Comparison of ENCODE assay signal across 15 cellular contexts in the genomic region with DNA sequence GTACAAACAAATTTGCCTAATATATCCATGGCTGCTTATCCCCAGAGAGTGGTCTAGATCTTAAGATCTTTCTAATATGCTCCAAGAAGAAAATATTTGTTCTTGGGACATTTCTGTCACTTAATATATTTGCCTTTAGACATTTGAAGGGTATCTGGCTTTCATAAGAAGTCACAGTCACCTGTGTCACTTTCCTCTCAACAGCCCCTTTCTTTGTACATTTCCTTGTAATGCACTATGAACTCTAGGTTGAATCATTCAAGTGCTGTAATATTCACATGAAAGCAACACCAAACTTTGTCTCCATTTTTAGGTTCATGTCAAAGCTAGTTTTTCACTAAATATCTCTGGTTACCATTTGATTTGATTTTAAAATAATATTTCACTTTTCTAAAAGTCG. TPM values are rescaled to one million over a fixed set of nuclear protein-coding genes. Genes with fewer than 3 reads are reported as not detected.
A peak's percentile ranks its signal among the peaks of the same experiment; 100 is the strongest.
DNase-seq lines count a peak whose midpoint lies in the region; ATAC-seq and TF ChIP-seq lines count a peak whose summit lies in the region.
"Had no signal": no experiment of that assay in that cellular context is flagged by ENCODE, and none has a peak within 500 bp of the region (broad histone marks: within the 10 kb centered on the region; RNA-seq: fewer than 3 reads in every experiment).

No MANE protein-coding gene starts in this region.

- no peak overlapping the region for H3K4me3 ChIP-seq in AG04450 (ENCODE audit: low read depth, low read length)
- no peak overlapping the region for H3K4me3 ChIP-seq in DND-41 (ENCODE audit: low read depth in 1 of 2, low read length in 2 of 2)
- H3K4me3 ChIP-seq in lower lobe of right lung: no peak overlapping the region
- H3K4me3 ChIP-seq: gastroesophageal sphincter had no signal

- no peaks in the 10 kb centered on the region for H4K20me1 ChIP-seq in DND-41 (ENCODE audit: insufficient read depth, low read length)
- H4K20me1 ChIP-seq: BLaER1 treated with 17β-estradiol and CSF1 and Interleukin-3, amounts not matched to agents 10 nM and 100 nM had no signal

- no peaks in the 10 kb centered on the region for H3K27me3 Mint-ChIP-seq in activated T-helper 1 cell treated with anti-CD3 and anti-CD28 coated beads, Interleukin-12 subunit alpha, Interleukin-12 subunit beta, Interleukin-2, Interleukin-4 antibody, amounts not matched to agents 30 ng/mL and 10 ng/mL and 1 ng/mL, durations not matched to agents 14 hours and 24 hours and 36 hours (ENCODE audit: insufficient read depth)
- H3K27me3 Mint-ChIP-seq: naive thymus-derived CD8-positive, alpha-beta T cell had no signal

- no peak overlapping the region for H3K27ac Mint-ChIP-seq in activated T-helper 1 cell treated with anti-CD3 and anti-CD28 coated beads, Interleukin-12 subunit alpha, Interleukin-12 subunit beta, Interleukin-2, Interleukin-4 antibody, amounts not matched to agents 30 ng/mL and 10 ng/mL and 1 ng/mL, durations not matched to agents 14 hours and 24 hours and 36 hours

- H3K9me3 Mint-ChIP-seq in activated T-helper 1 cell treated with anti-CD3 and anti-CD28 coated beads, Interleukin-12 subunit alpha, Interleukin-12 subunit beta, Interleukin-2, Interleukin-4 antibody, amounts not matched to agents 30 ng/mL and 10 ng/mL and 1 ng/mL, durations not matched to agents 14 hours and 24 hours and 36 hours: no peaks in the 10 kb centered on the region
- H3K9me3 Mint-ChIP-seq: naive thymus-derived CD8-positive, alpha-beta T cell had no signal

- peak overlapping the region; percentile 47 for H3K4me3 Mint-ChIP-seq in activated T-helper 1 cell treated with anti-CD3 and anti-CD28 coated beads, Interleukin-12 subunit alpha, Interleukin-12 subunit beta, Interleukin-2, Interleukin-4 antibody, amounts not matched to agents 30 ng/mL and 10 ng/mL and 1 ng/mL, durations not matched to agents 14 hours and 24 hours and 36 hours

- peaks cover 54% of the 10 kb centered on the region for H3K4me1 Mint-ChIP-seq in activated T-helper 1 cell treated with anti-CD3 and anti-CD28 coated beads, Interleukin-12 subunit alpha, Interleukin-12 subunit beta, Interleukin-2, Interleukin-4 antibody, amounts not matched to agents 30 ng/mL and 10 ng/mL and 1 ng/mL, durations not matched to agents 14 hours and 24 hours and 36 hours (ENCODE audit: low read depth)

- CTCF ChIA-PET in AG04450 (lab: Charles Lee): no interaction called here

- no peak for ATAC-seq in DND-41 (ENCODE audit: insufficient read depth, low read depth)
- no peak for ATAC-seq in lower lobe of right lung
- no peak for ATAC-seq in GM21528 (IDR thresholded peaks at IDR 0.05; ENCODE audit: low FRiP score, unreplicated experiment)
- ATAC-seq in Right ventricle myocardium inferior: no peak
- ATAC-seq: gastroesophageal sphincter; naive thymus-derived CD8-positive, alpha-beta T cell had no signal

- H3K36me3 Mint-ChIP-seq in activated T-helper 1 cell treated with anti-CD3 and anti-CD28 coated beads, Interleukin-12 subunit alpha, Interleukin-12 subunit beta, Interleukin-2, Interleukin-4 antibody, amounts not matched to agents 30 ng/mL and 10 ng/mL and 1 ng/mL, durations not matched to agents 14 hours and 24 hours and 36 hours (ENCODE audit: low read depth): peaks cover 5% of the 10 kb centered on the region
- H3K36me3 Mint-ChIP-seq: naive thymus-derived CD8-positive, alpha-beta T cell had no signal

- H3K9ac ChIP-seq in DND-41 (ENCODE audit: low read depth, low read length): no peak overlapping the region

- H3K27ac ChIP-seq in AG04450 (ENCODE audit: low read depth, low read length) (peak overlapping the region; percentile 42), DND-41 (ENCODE audit: low read length) (peak overlapping the region; percentile 85; the same call in 1 of the 2 replicates), lower lobe of right lung (peak overlapping the region; percentile 56)
- H3K27ac ChIP-seq: gastroesophageal sphincter had no signal

- H3K79me2 ChIP-seq in DND-41 (ENCODE audit: insufficient read depth, low read length): no peaks in the 10 kb centered on the region

- H2AFZ ChIP-seq in DND-41 (ENCODE audit: low read depth, low read length): no peak overlapping the region

- no peak for TF ChIP-seq CTCF in AG04450 (IDR thresholded peaks at IDR 0.05; ENCODE audit: low read depth, low read length)
- TF ChIP-seq CTCF in DND-41 (IDR thresholded peaks at IDR 0.05; ENCODE audit: borderline replicate concordance, extremely low read depth, low read length, poor library complexity, severe bottlenecking): no peak
- no peak for TF ChIP-seq CTCF in lower lobe of right lung (IDR thresholded peaks at IDR 0.05)

- no peak overlapping the region for H3K4me2 ChIP-seq in DND-41 (ENCODE audit: insufficient read depth, low read length)

- no peaks in the 10 kb centered on the region for H3K36me3 ChIP-seq in DND-41 (ENCODE audit: insufficient read depth, low read length)
- H3K36me3 ChIP-seq in lower lobe of right lung: no peaks in the 10 kb centered on the region
- H3K36me3 ChIP-seq: BLaER1 treated with 17β-estradiol and CSF1 and Interleukin-3, amounts not matched to agents 10 nM and 100 nM; gastroesophageal sphincter had no signal

- no peak for DNase-seq in AG04450 (ENCODE audit: low read depth, low spot score)
- no peak for DNase-seq in DND-41
- no peak for DNase-seq in activated T-helper 1 cell treated with anti-CD3 and anti-CD28 coated beads, Interleukin-12 subunit alpha, Interleukin-12 subunit beta, Interleukin-2, Interleukin-4 antibody, amounts not matched to agents 30 ng/mL and 10 ng/mL and 1 ng/mL, durations not matched to agents 14 hours and 24 hours and 36 hours (ENCODE audit: low spot score)
- no peak for DNase-seq in lower lobe of right lung
- DNase-seq in HCEC 1CT: no peak
- no peak for DNase-seq in Right ventricle myocardium inferior (ENCODE audit: missing footprints)
- no peak for DNase-seq in NCI-H1092 treated with DMSO at 0.1 percent for 48 hours (lab: John Stamatoyannopoulos, UW)
- DNase-seq: DMS79; naive thymus-derived CD8-positive, alpha-beta T cell; NCI-H446 treated with DMSO at 0.1 percent for 48 hours; retina; stimulated activated CD4-positive, alpha-beta T cell treated with anti-CD3 and anti-CD28 coated beads, Interleukin-1b, Interleukin-23, amount 100 ng/mL, for 48 hours had no signal

- peaks cover 46% of the 10 kb centered on the region for H3K4me1 ChIP-seq in DND-41 (ENCODE audit: insufficient read depth, low read length)
- peaks cover 28% of the 10 kb centered on the region for H3K4me1 ChIP-seq in lower lobe of right lung
- H3K4me1 ChIP-seq: gastroesophageal sphincter had no signal

- intact Hi-C loops in activated T-helper 1 cell treated with anti-CD3 and anti-CD28 coated beads, Interleukin-12 subunit alpha, Interleukin-12 subunit beta, Interleukin-2, Interleukin-4 antibody, amounts not matched to agents 30 ng/mL and 10 ng/mL and 1 ng/mL, durations not matched to agents 14 hours and 24 hours and 36 hours (cut with micrococcal nuclease): loop anchor here (5.0 kb wide), 1 partner anchor 444 kb away; no protein-coding TSS in a partner anchor
- intact Hi-C loops in lower lobe of right lung (cut with DNase I) (no loop called here), Right ventricle myocardium inferior (cut with DNase I) (no loop called here)

- POLR2A ChIA-PET in AG04450 (lab: Yijun Ruan, JAX): interaction anchor here (1.1 to 3.8 kb wide), 4 partner anchors 10 to 54 kb away, joined by 3 to 116 read pairs (median 6); a partner anchor contains a TSS

- H3K27me3 ChIP-seq in AG04450 (ENCODE audit: control insufficient read depth, insufficient read depth, low read length): no peaks in the 10 kb centered on the region
- no peaks in the 10 kb centered on the region for H3K27me3 ChIP-seq in DND-41 (ENCODE audit: insufficient read depth, low read length, poor library complexity)
- H3K27me3 ChIP-seq in lower lobe of right lung (ENCODE audit: low read depth): no peaks in the 10 kb centered on the region
- H3K27me3 ChIP-seq: BLaER1 treated with 17β-estradiol and CSF1 and Interleukin-3, amounts not matched to agents 10 nM and 100 nM; gastroesophageal sphincter had no signal

- H3K9me3 ChIP-seq in AG04450 (ENCODE audit: control insufficient read depth, insufficient read depth, low read length) (no peaks in the 10 kb centered on the region), DND-41 (ENCODE audit: insufficient read depth, low read length, severe bottlenecking) (no peaks in the 10 kb centered on the region), lower lobe of right lung (no peaks in the 10 kb centered on the region)
- H3K9me3 ChIP-seq: BLaER1 treated with 17β-estradiol and CSF1 and Interleukin-3, amounts not matched to agents 10 nM and 100 nM; gastroesophageal sphincter had no signal

RNA-seq across cellular contexts. Expression of a gene that starts 41.4 kb away (rescaled TPM):
- 138 and 204 TPM in 2 replicates for polyA plus RNA-seq in AG04450 (2011; rRNA removed)
- 137 and 201 TPM in 2 replicates for polyA minus RNA-seq in AG04450 (2011; rRNA and poly(A)+ RNA removed)
- 51.0 and 58.4 TPM in 2 replicates for total RNA-seq in activated T-helper 1 cell treated with anti-CD3 and anti-CD28 coated beads, Interleukin-12 subunit alpha, Interleukin-12 subunit beta, Interleukin-2, Interleukin-4 antibody, amounts not matched to agents 30 ng/mL and 10 ng/mL and 1 ng/mL, durations not matched to agents 14 hours and 24 hours and 36 hours
- total RNA-seq in lower lobe of right lung (48.6 TPM), Right ventricle myocardium inferior (5.1 TPM)
